ENCODE assay signal across 8 cellular contexts in genomic region chr6:110875548-110876169, GRCh38. TPM values are rescaled to one million over a fixed set of nuclear protein-coding genes. Genes with fewer than 3 reads are reported as not detected.
DNase-seq lines count a peak whose midpoint lies in the region; ATAC-seq and TF ChIP-seq lines count a peak whose summit lies in the region.

No MANE protein-coding gene starts in this region.

- H3K4me3 ChIP-seq in esophagus muscularis mucosa: peak overlapping the region; percentile 83 to 98 (median 90)

- peaks cover 40 to 48% (median 42%) of the 10 kb centered on the region in 4 donors for H3K4me1 ChIP-seq in esophagus muscularis mucosa

- H3K4me3 Mint-ChIP-seq in activated T-cell treated with anti-CD3 and anti-CD28 coated beads, Interleukin-2, amount 50 U/mL, for 4 hours: peak overlapping the region; percentile 98
- H3K4me3 Mint-ChIP-seq in naive thymus-derived CD8-positive, alpha-beta T cell: peak overlapping the region; percentile 90 to 99 (median 98)
- H3K4me3 Mint-ChIP-seq in stimulated activated naive B cell treated with anti-CD40 and anti-IgM and Interleukin-4, amounts not matched to agents 10 μg/mL and 1 μg/mL and 100 μg/mL, for 72 hours: peak overlapping the region; percentile 97 to 100

- no peaks in the 10 kb centered on the region for H3K27me3 Mint-ChIP-seq in activated T-cell treated with anti-CD3 and anti-CD28 coated beads, Interleukin-2, amount 50 U/mL, for 4 hours (ENCODE audit: low read depth)
- no peaks in the 10 kb centered on the region for H3K27me3 Mint-ChIP-seq in naive thymus-derived CD8-positive, alpha-beta T cell
- H3K27me3 Mint-ChIP-seq in stimulated activated naive B cell treated with anti-CD40 and anti-IgM and Interleukin-4, amounts not matched to agents 10 μg/mL and 1 μg/mL and 100 μg/mL, for 72 hours: no peaks in the 10 kb centered on the region

- no peaks in the 10 kb centered on the region for H3K36me3 ChIP-seq in esophagus muscularis mucosa

- POLR2A ChIA-PET in naive thymus-derived CD8-positive, alpha-beta T cell (lab: Charles Lee): interaction anchor here (0.6 to 8.0 kb wide), 19 partner anchors 9 to 1781 kb away, joined by 3 to 346 read pairs (median 5); partner anchors contain the start of genes AK9, CD164, CDK19 and CEP57L1

- H3K4me1 Mint-ChIP-seq in activated T-cell treated with anti-CD3 and anti-CD28 coated beads, Interleukin-2, amount 50 U/mL, for 4 hours (ENCODE audit: low read depth): peaks cover 40% of the 10 kb centered on the region
- peaks cover 23 to 47% (median 44%) of the 10 kb centered on the region in 4 donors for H3K4me1 Mint-ChIP-seq in naive thymus-derived CD8-positive, alpha-beta T cell
- H3K4me1 Mint-ChIP-seq in stimulated activated naive B cell treated with anti-CD40 and anti-IgM and Interleukin-4, amounts not matched to agents 10 μg/mL and 1 μg/mL and 100 μg/mL, for 72 hours: peaks cover 29 to 50% of the 10 kb centered on the region in 2 donors

- DNase-seq in EL (peak; percentile 53), NCI-H748 treated with DMSO at 0.1 percent for 48 hours (lab: John Stamatoyannopoulos, UW) (peak; percentile 45), esophagus muscularis mucosa (ENCODE audit: extremely low spot score) (no peak)
- peak; percentile 66 for DNase-seq in activated T-cell treated with anti-CD3 and anti-CD28 coated beads, Interleukin-2, amount 50 U/mL, for 4 hours
- peak; percentile 60 to 87 (median 76) for DNase-seq in naive thymus-derived CD8-positive, alpha-beta T cell
- peak; percentile 35 for DNase-seq in stimulated activated naive B cell treated with anti-CD40 and anti-IgM and Interleukin-4, amounts not matched to agents 10 μg/mL and 1 μg/mL and 100 μg/mL, for 72 hours

- H3K9me3 Mint-ChIP-seq in activated T-cell treated with anti-CD3 and anti-CD28 coated beads, Interleukin-2, amount 50 U/mL, for 4 hours: no peaks in the 10 kb centered on the region
- no peaks in the 10 kb centered on the region for H3K9me3 Mint-ChIP-seq in naive thymus-derived CD8-positive, alpha-beta T cell
- H3K9me3 Mint-ChIP-seq in stimulated activated naive B cell treated with anti-CD40 and anti-IgM and Interleukin-4, amounts not matched to agents 10 μg/mL and 1 μg/mL and 100 μg/mL, for 72 hours: no peaks in the 10 kb centered on the region

- TF ChIP-seq CTCF in esophagus muscularis mucosa (IDR thresholded peaks at IDR 0.05): no peak

- ATAC-seq in HG02642 (IDR thresholded peaks at IDR 0.05; ENCODE audit: poor library complexity, unreplicated experiment): peak; percentile 27
- peak; percentile 45 to 59 for ATAC-seq in activated T-cell treated with anti-CD3 and anti-CD28 coated beads, Interleukin-2, amount 50 U/mL, for 4 hours
- peak; percentile 48 to 52 for ATAC-seq in naive thymus-derived CD8-positive, alpha-beta T cell
- ATAC-seq in stimulated activated naive B cell treated with anti-CD40 and anti-IgM and Interleukin-4, amounts not matched to agents 10 μg/mL and 1 μg/mL and 100 μg/mL, for 72 hours (replicated peaks): peak; percentile 21 to 22
- ATAC-seq in HG03457 (IDR thresholded peaks at IDR 0.05; ENCODE audit: unreplicated experiment): no peak

- 0% methylated on average over 3 of the region's 61 CpGs for WGBS in esophagus muscularis mucosa

- H3K9me3 ChIP-seq in esophagus muscularis mucosa: no peaks in the 10 kb centered on the region

- H3K36me3 Mint-ChIP-seq in activated T-cell treated with anti-CD3 and anti-CD28 coated beads, Interleukin-2, amount 50 U/mL, for 4 hours (ENCODE audit: insufficient read depth): peaks cover 13% of the 10 kb centered on the region
- peaks cover 0 to under 1% (median 0%) of the 10 kb centered on the region in 3 donors for H3K36me3 Mint-ChIP-seq in naive thymus-derived CD8-positive, alpha-beta T cell
- peaks cover 7 to 18% of the 10 kb centered on the region in 2 donors for H3K36me3 Mint-ChIP-seq in stimulated activated naive B cell treated with anti-CD40 and anti-IgM and Interleukin-4, amounts not matched to agents 10 μg/mL and 1 μg/mL and 100 μg/mL, for 72 hours

- TF ChIP-seq POLR2A in esophagus muscularis mucosa (IDR thresholded peaks at IDR 0.05; ENCODE audit: low read depth): no peak

- peak overlapping the region; percentile 94 to 97 (median 97) for H3K27ac ChIP-seq in esophagus muscularis mucosa (replicated peaks in 1 of 4)

- peak overlapping the region; percentile 90 to 99 (median 96) for H3K27ac Mint-ChIP-seq in naive thymus-derived CD8-positive, alpha-beta T cell
- H3K27ac Mint-ChIP-seq in stimulated activated naive B cell treated with anti-CD40 and anti-IgM and Interleukin-4, amounts not matched to agents 10 μg/mL and 1 μg/mL and 100 μg/mL, for 72 hours: peak overlapping the region; percentile 99

- no peaks in the 10 kb centered on the region for H3K27me3 ChIP-seq in esophagus muscularis mucosa

- no peak for TF ChIP-seq EP300 in esophagus muscularis mucosa (IDR thresholded peaks at IDR 0.05)

- intact Hi-C loops in esophagus muscularis mucosa (cut with DNase I): loop anchor here (2.0 to 10.0 kb wide), 3 partner anchors 61 to 1181 kb away; partner anchors contain the start of genes AK9, CDK19, FIG4 and GTF3C6

RNA-seq across cellular contexts. Expression of gene AMD1, which starts 1.1 kb away (rescaled TPM):
- total RNA-seq in activated T-cell treated with anti-CD3 and anti-CD28 coated beads, Interleukin-2, amount 50 U/mL, for 4 hours: 100 to 1,000 TPM; 131 to 142 (median 141) TPM
- 10 to 100 TPM; 46.2 to 93.1 (median 59.6) TPM for total RNA-seq in esophagus muscularis mucosa
- 10 to 100 TPM; 68.0 to 68.1 TPM for total RNA-seq in naive thymus-derived CD8-positive, alpha-beta T cell
- 10 to 100 TPM; 35.9 to 45.6 (median 44.7) TPM for polyA plus RNA-seq in naive thymus-derived CD8-positive, alpha-beta T cell
